Comparison of ENCODE assay signal across 7 cellular contexts in genomic region chr7:152394214-152394613, GRCh38. TPM values are rescaled to one million over a fixed set of nuclear protein-coding genes. Genes with fewer than 3 reads are reported as not detected.
DNase-seq lines count a peak whose midpoint lies in the region; ATAC-seq and TF ChIP-seq lines count a peak whose summit lies in the region.
"Not testable (repeated sequence)": the region's sequence is repeated elsewhere in the genome, so short reads cannot be mapped to it uniquely, and the experiment has no call there.

No MANE protein-coding gene starts in this region.

- H3K9me3 ChIP-seq in MM.1S (replicated peaks; ENCODE audit: insufficient read depth, low read length): not testable (repeated sequence)

- not testable (repeated sequence) for H3K4me1 ChIP-seq in MM.1S (ENCODE audit: low read length)

- peak overlapping the region; percentile 13 for H3K27ac Mint-ChIP-seq in activated B cell treated with CpG ODN at 0.5 μM for 24 hours

- H3K4me3 Mint-ChIP-seq in activated B cell treated with CpG ODN at 0.5 μM for 24 hours: not testable (repeated sequence)

- not testable (repeated sequence) for H3K27me3 ChIP-seq in MM.1S (replicated peaks; ENCODE audit: insufficient read depth, low read length)

- H3K4me1 Mint-ChIP-seq in activated B cell treated with CpG ODN at 0.5 μM for 24 hours: peaks cover 79% of the 10 kb centered on the region

- H3K9ac ChIP-seq in MM.1S (ENCODE audit: low read length): not testable (repeated sequence)

- peaks cover 49% of the 10 kb centered on the region for H4K20me1 ChIP-seq in MM.1S (ENCODE audit: insufficient read depth, low read length)

- ATAC-seq in activated B cell treated with CpG ODN at 0.5 μM for 24 hours (ENCODE audit: low read depth): not testable (repeated sequence)
- ATAC-seq in Right ventricle myocardium superior (ENCODE audit: poor library complexity): peak; percentile 79

- peak; percentile 9; the same call in 1 of the 2 replicates for TF ChIP-seq CTCF in MM.1S (IDR thresholded peaks at IDR 0.05; ENCODE audit: low read length)
- TF ChIP-seq CTCF in activated B cell treated with CpG ODN at 0.5 μM for 24 hours (IDR thresholded peaks at IDR 0.05): not testable (repeated sequence)
- peak; percentile 21 for TF ChIP-seq CTCF in coronary artery (IDR thresholded peaks at IDR 0.05)
- TF ChIP-seq CTCF in retinal pigment epithelial cell (conservative IDR thresholded peaks at IDR 0.05; ENCODE audit: low read depth, low read length): peak; percentile 62

- intact Hi-C loops in activated B cell treated with CpG ODN at 0.5 μM for 24 hours (cut with micrococcal nuclease); Right ventricle myocardium superior (cut with DNase I): not testable (repeated sequence)

- not testable (repeated sequence) for H3K4me3 ChIP-seq in MM.1S (ENCODE audit: low read length); coronary artery; retinal pigment epithelial cell (ENCODE audit: low read length)

- not testable (repeated sequence) for H3K4me2 ChIP-seq in MM.1S (ENCODE audit: low read depth, low read length)

- H3K36me3 ChIP-seq in MM.1S (replicated peaks; ENCODE audit: insufficient read depth, low read length): not testable (repeated sequence)

- peaks cover 99% of the 10 kb centered on the region for H3K79me2 ChIP-seq in MM.1S (ENCODE audit: low read length)

- H3K36me3 Mint-ChIP-seq in activated B cell treated with CpG ODN at 0.5 μM for 24 hours (ENCODE audit: low read depth): not testable (repeated sequence)

- H3K9me2 ChIP-seq in MM.1S (replicated peaks; ENCODE audit: insufficient read depth, low read length): not testable (repeated sequence)

- not testable (repeated sequence) for H3F3A ChIP-seq in MM.1S (ENCODE audit: insufficient read depth, low read length)

- not testable (repeated sequence) for H2AFZ ChIP-seq in MM.1S (ENCODE audit: low read length)

- CTCF ChIA-PET in activated B cell treated with CpG ODN at 0.5 μM for 24 hours (lab: Charles Lee): not testable (repeated sequence)

- H3K27me3 Mint-ChIP-seq in activated B cell treated with CpG ODN at 0.5 μM for 24 hours: not testable (repeated sequence)

- H3K27ac ChIP-seq in MM.1S (ENCODE audit: low read length); coronary artery: not testable (repeated sequence)

- H3K9me3 Mint-ChIP-seq in activated B cell treated with CpG ODN at 0.5 μM for 24 hours: not testable (repeated sequence)

- peak; percentile 50 for DNase-seq in EL
- not testable (repeated sequence) for DNase-seq in MM.1S; activated B cell treated with CpG ODN at 0.5 μM for 24 hours; coronary artery (ENCODE audit: low spot score); Right ventricle myocardium superior; retinal pigment epithelial cell (ENCODE audit: low read depth)
- peak; percentile 26 to 38 for DNase-seq in lung microvascular endothelial cell (ENCODE audit: low read depth in 2 of 2)

- POLR2A ChIA-PET in activated B cell treated with CpG ODN at 0.5 μM for 24 hours (lab: Charles Lee): not testable (repeated sequence)

RNA-seq across cellular contexts. Expression of gene KMT2C, which starts 41.6 kb away (rescaled TPM):
- total RNA-seq in activated B cell treated with CpG ODN at 0.5 μM for 24 hours: 98.7 and 112 TPM in 2 replicates
- total RNA-seq in Right ventricle myocardium superior: 34.8 TPM
- 16.1 and 34.5 TPM in 2 replicates for total RNA-seq in lung microvascular endothelial cell
